In the genomic region with DNA sequence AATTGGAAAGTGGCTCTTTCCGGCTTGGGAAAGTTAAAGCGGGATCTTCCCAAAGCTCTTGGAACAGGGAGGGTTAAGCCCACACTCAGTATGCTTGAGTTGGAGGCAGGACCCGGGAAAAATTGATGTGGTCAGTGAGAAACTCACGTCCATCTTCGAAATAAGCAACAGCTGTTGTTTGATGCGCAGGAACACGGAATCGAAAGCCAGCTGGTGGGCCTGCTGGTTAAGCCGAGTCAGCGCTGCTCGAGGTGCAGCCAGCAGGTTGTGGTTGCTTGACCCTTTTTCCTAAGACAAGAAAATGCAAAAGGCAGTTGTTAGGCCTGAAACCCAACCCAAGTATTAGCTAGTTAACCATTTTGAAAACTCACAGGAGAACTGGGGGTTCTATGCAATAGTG, we compare ENCODE assay signal across 15 cellular contexts.
"Had no signal": no experiment of that assay in that cellular context is flagged by ENCODE, and none has a peak within 500 bp of the region (broad histone marks: within the 10 kb centered on the region; RNA-seq: fewer than 3 reads in every experiment).

No MANE protein-coding gene starts in this region.

- DNase-seq: activated CD4-positive, CD25-positive, alpha-beta regulatory T cell treated with anti-CD3 and anti-CD28 coated beads, Interleukin-2, amount 50 U/mL, for 72 hours; activated naive CD8-positive, alpha-beta T cell treated with anti-CD3 and anti-CD28 coated beads for 36 hours; amygdala; body of pancreas; central memory CD4-positive, alpha-beta T cell; effector CD8-positive, alpha-beta T cell; foreskin keratinocyte; stimulated activated CD4-positive, alpha-beta T cell treated with anti-CD3 and anti-CD28 coated beads, Interleukin-15, amount 100 ng/mL, for 24 hours; stimulated activated CD4-positive, alpha-beta T cell treated with anti-CD3 and anti-CD28 coated beads, Interleukin-4, amount 100 ng/mL, for 1 hour; stimulated activated naive CD4-positive, alpha-beta T cell treated with Interleukin-2 at 50 U/mL for 16 hours; T-helper 1 cell; T1000; trophoblast cell had no signal

- ATAC-seq: body of pancreas, foreskin keratinocyte had no signal

- H3K27ac ChIP-seq: body of pancreas, coronary artery, foreskin keratinocyte, prostate gland had no signal

- H3K4me3 ChIP-seq: body of pancreas, coronary artery, prostate gland had no signal

- H3K27me3 ChIP-seq: body of pancreas, foreskin keratinocyte had no signal

- H3K4me1 ChIP-seq: foreskin keratinocyte, prostate gland had no signal

- H3K9me3 ChIP-seq: body of pancreas, prostate gland had no signal
